Comparison of ENCODE assay signal across 14 cellular contexts in the genomic region with DNA sequence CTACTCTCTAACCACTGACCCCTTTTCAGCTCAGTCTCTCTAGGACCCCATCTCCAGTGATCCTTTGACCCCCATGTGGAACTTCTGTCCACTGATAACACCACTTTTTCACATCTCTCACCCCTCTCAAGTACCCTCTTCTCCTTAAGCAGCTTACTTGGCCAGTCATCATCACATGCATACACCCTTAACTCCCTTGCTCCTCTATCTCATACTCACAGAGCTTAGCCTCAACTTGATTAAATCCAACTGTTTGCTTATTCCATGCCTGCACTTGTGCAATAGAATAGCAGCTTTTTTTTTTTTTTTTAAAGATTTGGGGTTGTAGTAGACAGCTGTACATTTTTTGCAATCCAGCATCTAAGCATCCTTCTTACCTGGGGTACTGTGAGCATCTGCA. TPM values are rescaled to one million over a fixed set of nuclear protein-coding genes. Genes with fewer than 3 reads are reported as not detected.
DNase-seq lines count a peak whose midpoint lies in the region; ATAC-seq and TF ChIP-seq lines count a peak whose summit lies in the region.
"Had no signal": no experiment of that assay in that cellular context is flagged by ENCODE, and none has a peak within 500 bp of the region (broad histone marks: within the 10 kb centered on the region; RNA-seq: fewer than 3 reads in every experiment).

No MANE protein-coding gene starts in this region.

- no peaks in the 10 kb centered on the region for H3K9me3 ChIP-seq in MM.1S (replicated peaks; ENCODE audit: insufficient read depth, low read length)
- H3K9me3 ChIP-seq: BLaER1 treated with 17β-estradiol and CSF1 and Interleukin-3, amounts not matched to agents 10 nM and 100 nM had no signal

- no peak overlapping the region for H3K4me3 Mint-ChIP-seq in activated naive CD4-positive, alpha-beta T cell treated with anti-CD3 and anti-CD28 coated beads, Interleukin-2, amount 50 U/mL, for 24 hours
- H3K4me3 Mint-ChIP-seq: CD4-positive, CD25-positive, alpha-beta regulatory T cell; GM23338 had no signal

- no peaks in the 10 kb centered on the region for H3K9me3 Mint-ChIP-seq in activated naive CD4-positive, alpha-beta T cell treated with anti-CD3 and anti-CD28 coated beads, Interleukin-2, amount 50 U/mL, for 24 hours
- H3K9me3 Mint-ChIP-seq in activated naive CD4-positive, alpha-beta T cell treated with anti-CD3 and anti-CD28 coated beads, Interleukin-2, amount 50 U/mL, for 72 hours, result no peaks in the 10 kb centered on the region
- H3K9me3 Mint-ChIP-seq: CD4-positive, CD25-positive, alpha-beta regulatory T cell; GM23338 had no signal

- no peak for TF ChIP-seq CTCF in MM.1S (IDR thresholded peaks at IDR 0.05; ENCODE audit: low read length)

- no peak overlapping the region for H3K4me3 ChIP-seq in MM.1S (ENCODE audit: low read length)
- H3K4me3 ChIP-seq: BLaER1 treated with 17β-estradiol and CSF1 and Interleukin-3, amounts not matched to agents 10 nM and 100 nM; GM12878; GM23338 had no signal

- H3K27me3 ChIP-seq in MM.1S (replicated peaks; ENCODE audit: insufficient read depth, low read length), result no peaks in the 10 kb centered on the region
- H3K27me3 ChIP-seq: BLaER1 treated with 17β-estradiol and CSF1 and Interleukin-3, amounts not matched to agents 10 nM and 100 nM had no signal

- no peak for DNase-seq in activated naive CD4-positive, alpha-beta T cell treated with anti-CD3 and anti-CD28 coated beads, Interleukin-2, amount 50 U/mL, for 72 hours (ENCODE audit: low spot score in 2 of 2)
- DNase-seq in amniotic epithelial cell (ENCODE audit: low read depth) (peak; percentile 30), fibroblast of peridontal ligament (ENCODE audit: extremely low read depth) (peak; percentile 62), A172 (ENCODE audit: low spot score) (no peak), MM.1S (no peak)
- DNase-seq: CD4-positive, CD25-positive, alpha-beta regulatory T cell; DMS53; H7 had no signal

- no peak for ATAC-seq in activated naive CD4-positive, alpha-beta T cell treated with anti-CD3 and anti-CD28 coated beads, Interleukin-2, amount 50 U/mL, for 72 hours
- no peak for ATAC-seq in HG02981 (IDR thresholded peaks at IDR 0.05; ENCODE audit: unreplicated experiment)
- ATAC-seq: GM12878, GM23338 had no signal

- no peak overlapping the region for H2AFZ ChIP-seq in MM.1S (ENCODE audit: low read length)
- H2AFZ ChIP-seq: GM23338 had no signal

- H3K36me3 Mint-ChIP-seq in activated naive CD4-positive, alpha-beta T cell treated with anti-CD3 and anti-CD28 coated beads, Interleukin-2, amount 50 U/mL, for 24 hours, result peaks cover 21% of the 10 kb centered on the region
- H3K36me3 Mint-ChIP-seq in activated naive CD4-positive, alpha-beta T cell treated with anti-CD3 and anti-CD28 coated beads, Interleukin-2, amount 50 U/mL, for 72 hours, result peaks cover 5 to 16% of the 10 kb centered on the region in 2 donors

- 0 out of 2 replicates have a peak, but pooled peaks cover 7% of the 10 kb centered on the region for H3K36me3 ChIP-seq in MM.1S (replicated peaks; ENCODE audit: insufficient read depth, low read length)

- H3K4me1 Mint-ChIP-seq in activated naive CD4-positive, alpha-beta T cell treated with anti-CD3 and anti-CD28 coated beads, Interleukin-2, amount 50 U/mL, for 24 hours, result no peaks in the 10 kb centered on the region
- H3K4me1 Mint-ChIP-seq: GM23338 had no signal

- no peaks in the 10 kb centered on the region for H3K4me1 ChIP-seq in MM.1S (ENCODE audit: low read length)
- H3K4me1 ChIP-seq: BLaER1 treated with 17β-estradiol and CSF1 and Interleukin-3, amounts not matched to agents 10 nM and 100 nM had no signal

- H3K27ac ChIP-seq in MM.1S (ENCODE audit: low read length), result no peak overlapping the region
- H3K27ac ChIP-seq: 22Rv1; BLaER1 treated with 17β-estradiol and CSF1 and Interleukin-3, amounts not matched to agents 10 nM and 100 nM had no signal

- no peak overlapping the region for H3K9ac ChIP-seq in MM.1S (ENCODE audit: low read length)
- H3K9ac ChIP-seq: BLaER1 treated with 17β-estradiol and CSF1 and Interleukin-3, amounts not matched to agents 10 nM and 100 nM had no signal

- H3K4me2 ChIP-seq in MM.1S (ENCODE audit: low read depth, low read length), result no peak overlapping the region
- H3K4me2 ChIP-seq: BLaER1 treated with 17β-estradiol and CSF1 and Interleukin-3, amounts not matched to agents 10 nM and 100 nM; GM23338 had no signal

- peak overlapping the region; percentile 63 for H3K27ac Mint-ChIP-seq in activated naive CD4-positive, alpha-beta T cell treated with anti-CD3 and anti-CD28 coated beads, Interleukin-2, amount 50 U/mL, for 24 hours
- no peak overlapping the region for H3K27ac Mint-ChIP-seq in activated naive CD4-positive, alpha-beta T cell treated with anti-CD3 and anti-CD28 coated beads, Interleukin-2, amount 50 U/mL, for 72 hours
- H3K27ac Mint-ChIP-seq: GM23338 had no signal

- H3K79me2 ChIP-seq in MM.1S (ENCODE audit: low read length), result no peaks in the 10 kb centered on the region

- H3K9me2 ChIP-seq in MM.1S (replicated peaks; ENCODE audit: insufficient read depth, low read length), result no peaks in the 10 kb centered on the region

- H4K20me1 ChIP-seq in MM.1S (ENCODE audit: insufficient read depth, low read length), result no peaks in the 10 kb centered on the region
- H4K20me1 ChIP-seq: BLaER1 treated with 17β-estradiol and CSF1 and Interleukin-3, amounts not matched to agents 10 nM and 100 nM had no signal

- H3F3A ChIP-seq in MM.1S (ENCODE audit: insufficient read depth, low read length), result no peaks in the 10 kb centered on the region

- H3K27me3 Mint-ChIP-seq in activated naive CD4-positive, alpha-beta T cell treated with anti-CD3 and anti-CD28 coated beads, Interleukin-2, amount 50 U/mL, for 24 hours, result no peaks in the 10 kb centered on the region
- H3K27me3 Mint-ChIP-seq: CD4-positive, CD25-positive, alpha-beta regulatory T cell had no signal

RNA-seq across cellular contexts. Expression of a gene that starts 22.2 kb away (rescaled TPM):
- total RNA-seq in activated naive CD4-positive, alpha-beta T cell treated with anti-CD3 and anti-CD28 coated beads, Interleukin-2, amount 50 U/mL, for 72 hours, result under 1 TPM; 0.09 to 0.19 TPM
- 5.8 and 8.4 TPM in 2 replicates for total RNA-seq in A172 (2014; rRNA removed; shearing (Covaris generic))
- total RNA-seq: CD4-positive, CD25-positive, alpha-beta regulatory T cell had no signal

RNA-seq across cellular contexts. Expression of a gene that starts 25.7 kb away (rescaled TPM):
- total RNA-seq in activated naive CD4-positive, alpha-beta T cell treated with anti-CD3 and anti-CD28 coated beads, Interleukin-2, amount 50 U/mL, for 72 hours, result 100 to 1,000 TPM; 134 to 201 TPM
- 318 and 354 TPM in 2 replicates for total RNA-seq in A172 (2014; rRNA removed; shearing (Covaris generic))

Comparison
In these comparisons a context has a peak if more than half of its experiments do, and no peak if none do; other contexts are left out.
1. DNase-seq: peak in amniotic epithelial cell (single experiment) and fibroblast of peridontal ligament (single experiment); none in activated naive CD4-positive, alpha-beta T cell treated with anti-CD3 and anti-CD28 coated beads, Interleukin-2, amount 50 U/mL, for 72 hours (0 of 2), A172 (single experiment) and MM.1S (single experiment).